ENCODE assay signal across 27 cellular contexts in genomic region chr15:95142441-95142840, GRCh38.
"Had no signal": no experiment of that assay in that cellular context is flagged by ENCODE, and none has a peak within 500 bp of the region (broad histone marks: within the 10 kb centered on the region; RNA-seq: fewer than 3 reads in every experiment).

No MANE protein-coding gene starts in this region.

- H3K27ac ChIP-seq: heart left ventricle, left ventricle myocardium inferior, pancreas, prostate gland, right atrium auricular region, skin epidermis, spleen, transverse colon, upper lobe of left lung, vagina had no signal

- FAIRE-seq: pancreas had no signal

- H3K36me3 ChIP-seq: heart left ventricle, left ventricle myocardium inferior, pancreas, prostate gland, right atrium auricular region, spleen, transverse colon, upper lobe of left lung, vagina had no signal

- H3K4me3 ChIP-seq: heart left ventricle, left ventricle myocardium inferior, lung, mucosa of descending colon, pancreas, prostate gland, right atrium auricular region, skin epidermis, spleen, transverse colon, upper lobe of left lung, vagina had no signal

- DNase-seq: heart left ventricle; islet precursor cell; left colon; left ventricle myocardium inferior; mesendoderm; midbrain; mucosa of descending colon; naive thymus-derived CD4-positive, alpha-beta T cell; nucleus accumbens; pancreas; posterior cingulate gyrus; spleen; stimulated activated CD4-positive, alpha-beta T cell treated with anti-CD3 and anti-CD28 coated beads, Interleukin-4, amount 100 ng/mL, for 4 hours; stimulated activated CD8-positive, alpha-beta memory T cell treated with anti-CD3 and anti-CD28 coated beads, Interleukin-4, amount 100 ng/mL, for 48 hours; stimulated activated naive CD4-positive, alpha-beta T cell treated with Interleukin-2 at 50 U/mL for 16 hours; stimulated activated naive CD8-positive, alpha-beta T cell treated with anti-CD3 and anti-CD28 coated beads, Interleukin-15, amount 100 ng/mL, for 72 hours; substantia nigra; transverse colon; upper lobe of left lung had no signal

- H3K27me3 ChIP-seq: heart left ventricle, right atrium auricular region, spleen, transverse colon, upper lobe of left lung, vagina had no signal

- ATAC-seq: heart left ventricle; left colon; mucosa of descending colon; naive thymus-derived CD4-positive, alpha-beta T cell; natural killer cell treated with Interleukin-12 subunit alpha and Interleukin-12 subunit beta and Interleukin-15 and Interleukin-18, amount 100 ng/mL, for 72 hours; pancreas; sciatic nerve; stimulated activated memory B cell treated with anti-CD40 and anti-IgM and Interleukin-4, amounts not matched to agents 10 μg/mL and 1 μg/mL and 100 μg/mL, for 72 hours; stimulated activated naive CD8-positive, alpha-beta T cell treated with anti-CD3 and anti-CD28 coated beads, Interleukin-15, amount 100 ng/mL, for 72 hours had no signal

- H3K4me1 ChIP-seq: heart left ventricle, left ventricle myocardium inferior, pancreas, prostate gland, right atrium auricular region, spleen, transverse colon, upper lobe of left lung, vagina had no signal

- H3K9me3 ChIP-seq: heart left ventricle, left ventricle myocardium inferior, mucosa of descending colon, pancreas, prostate gland, right atrium auricular region, spleen, transverse colon, upper lobe of left lung, vagina had no signal
